ENCODE assay signal across 1 cellular context in the genomic region with DNA sequence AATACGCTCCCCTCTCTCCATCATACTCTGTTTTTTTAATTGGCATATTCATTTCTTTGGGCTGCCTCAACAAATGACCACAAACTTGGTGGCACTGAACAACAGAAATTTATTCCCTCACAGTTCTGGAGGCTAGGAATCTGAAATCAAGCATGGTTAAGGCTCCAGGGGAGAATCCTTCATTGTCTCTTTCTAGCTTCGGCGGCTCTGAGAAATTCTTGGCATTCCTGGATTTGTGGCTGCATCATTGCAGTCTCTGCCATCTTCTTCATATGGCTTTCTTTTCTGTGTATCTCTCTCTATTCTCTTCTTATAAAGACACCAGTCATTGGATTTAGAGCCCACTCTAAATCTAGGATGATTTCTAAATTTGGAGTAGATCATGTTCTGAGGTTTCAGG.
TF ChIP-seq lines count a peak whose summit lies in the region.

No MANE protein-coding gene starts in this region.

TF ChIP-seq in GM23338, 12 proteins besides CTCF, POLR2A, EP300 and RAD21 (continued from another document):
- TF ChIP-seq, protein P1, sequence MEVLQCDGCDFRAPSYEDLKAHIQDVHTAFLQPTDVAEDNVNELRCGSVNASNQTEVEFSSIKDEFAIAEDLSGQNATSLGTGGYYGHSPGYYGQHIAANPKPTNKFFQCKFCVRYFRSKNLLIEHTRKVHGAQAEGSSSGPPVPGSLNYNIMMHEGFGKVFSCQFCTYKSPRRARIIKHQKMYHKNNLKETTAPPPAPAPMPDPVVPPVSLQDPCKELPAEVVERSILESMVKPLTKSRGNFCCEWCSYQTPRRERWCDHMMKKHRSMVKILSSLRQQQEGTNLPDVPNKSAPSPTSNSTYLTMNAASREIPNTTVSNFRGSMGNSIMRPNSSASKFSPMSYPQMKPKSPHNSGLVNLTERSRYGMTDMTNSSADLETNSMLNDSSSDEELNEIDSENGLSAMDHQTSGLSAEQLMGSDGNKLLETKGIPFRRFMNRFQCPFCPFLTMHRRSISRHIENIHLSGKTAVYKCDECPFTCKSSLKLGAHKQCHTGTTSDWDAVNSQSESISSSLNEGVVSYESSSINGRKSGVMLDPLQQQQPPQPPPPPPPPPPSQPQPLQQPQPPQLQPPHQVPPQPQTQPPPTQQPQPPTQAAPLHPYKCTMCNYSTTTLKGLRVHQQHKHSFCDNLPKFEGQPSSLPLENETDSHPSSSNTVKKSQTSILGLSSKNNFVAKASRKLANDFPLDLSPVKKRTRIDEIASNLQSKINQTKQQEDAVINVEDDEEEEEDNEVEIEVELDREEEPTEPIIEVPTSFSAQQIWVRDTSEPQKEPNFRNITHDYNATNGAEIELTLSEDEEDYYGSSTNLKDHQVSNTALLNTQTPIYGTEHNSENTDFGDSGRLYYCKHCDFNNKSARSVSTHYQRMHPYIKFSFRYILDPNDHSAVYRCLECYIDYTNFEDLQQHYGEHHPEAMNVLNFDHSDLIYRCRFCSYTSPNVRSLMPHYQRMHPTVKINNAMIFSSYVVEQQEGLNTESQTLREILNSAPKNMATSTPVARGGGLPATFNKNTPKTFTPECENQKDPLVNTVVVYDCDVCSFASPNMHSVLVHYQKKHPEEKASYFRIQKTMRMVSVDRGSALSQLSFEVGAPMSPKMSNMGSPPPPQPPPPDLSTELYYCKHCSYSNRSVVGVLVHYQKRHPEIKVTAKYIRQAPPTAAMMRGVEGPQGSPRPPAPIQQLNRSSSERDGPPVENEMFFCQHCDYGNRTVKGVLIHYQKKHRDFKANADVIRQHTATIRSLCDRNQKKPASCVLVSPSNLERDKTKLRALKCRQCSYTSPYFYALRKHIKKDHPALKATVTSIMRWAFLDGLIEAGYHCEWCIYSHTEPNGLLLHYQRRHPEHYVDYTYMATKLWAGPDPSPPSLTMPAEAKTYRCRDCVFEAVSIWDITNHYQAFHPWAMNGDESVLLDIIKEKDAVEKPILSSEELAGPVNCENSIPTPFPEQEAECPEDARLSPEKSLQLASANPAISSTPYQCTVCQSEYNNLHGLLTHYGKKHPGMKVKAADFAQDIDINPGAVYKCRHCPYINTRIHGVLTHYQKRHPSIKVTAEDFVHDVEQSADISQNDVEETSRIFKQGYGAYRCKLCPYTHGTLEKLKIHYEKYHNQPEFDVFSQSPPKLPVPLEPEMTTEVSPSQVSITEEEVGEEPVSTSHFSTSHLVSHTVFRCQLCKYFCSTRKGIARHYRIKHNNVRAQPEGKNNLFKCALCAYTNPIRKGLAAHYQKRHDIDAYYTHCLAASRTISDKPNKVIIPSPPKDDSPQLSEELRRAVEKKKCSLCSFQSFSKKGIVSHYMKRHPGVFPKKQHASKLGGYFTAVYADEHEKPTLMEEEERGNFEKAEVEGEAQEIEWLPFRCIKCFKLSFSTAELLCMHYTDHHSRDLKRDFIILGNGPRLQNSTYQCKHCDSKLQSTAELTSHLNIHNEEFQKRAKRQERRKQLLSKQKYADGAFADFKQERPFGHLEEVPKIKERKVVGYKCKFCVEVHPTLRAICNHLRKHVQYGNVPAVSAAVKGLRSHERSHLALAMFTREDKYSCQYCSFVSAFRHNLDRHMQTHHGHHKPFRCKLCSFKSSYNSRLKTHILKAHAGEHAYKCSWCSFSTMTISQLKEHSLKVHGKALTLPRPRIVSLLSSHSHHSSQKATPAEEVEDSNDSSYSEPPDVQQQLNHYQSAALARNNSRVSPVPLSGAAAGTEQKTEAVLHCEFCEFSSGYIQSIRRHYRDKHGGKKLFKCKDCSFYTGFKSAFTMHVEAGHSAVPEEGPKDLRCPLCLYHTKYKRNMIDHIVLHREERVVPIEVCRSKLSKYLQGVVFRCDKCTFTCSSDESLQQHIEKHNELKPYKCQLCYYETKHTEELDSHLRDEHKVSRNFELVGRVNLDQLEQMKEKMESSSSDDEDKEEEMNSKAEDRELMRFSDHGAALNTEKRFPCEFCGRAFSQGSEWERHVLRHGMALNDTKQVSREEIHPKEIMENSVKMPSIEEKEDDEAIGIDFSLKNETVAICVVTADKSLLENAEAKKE (CRISPR knock-in tag; IDR thresholded peaks at IDR 0.05) = peak; percentile 85
